1 cellular context compared by ENCODE assay signal in the genomic region with DNA sequence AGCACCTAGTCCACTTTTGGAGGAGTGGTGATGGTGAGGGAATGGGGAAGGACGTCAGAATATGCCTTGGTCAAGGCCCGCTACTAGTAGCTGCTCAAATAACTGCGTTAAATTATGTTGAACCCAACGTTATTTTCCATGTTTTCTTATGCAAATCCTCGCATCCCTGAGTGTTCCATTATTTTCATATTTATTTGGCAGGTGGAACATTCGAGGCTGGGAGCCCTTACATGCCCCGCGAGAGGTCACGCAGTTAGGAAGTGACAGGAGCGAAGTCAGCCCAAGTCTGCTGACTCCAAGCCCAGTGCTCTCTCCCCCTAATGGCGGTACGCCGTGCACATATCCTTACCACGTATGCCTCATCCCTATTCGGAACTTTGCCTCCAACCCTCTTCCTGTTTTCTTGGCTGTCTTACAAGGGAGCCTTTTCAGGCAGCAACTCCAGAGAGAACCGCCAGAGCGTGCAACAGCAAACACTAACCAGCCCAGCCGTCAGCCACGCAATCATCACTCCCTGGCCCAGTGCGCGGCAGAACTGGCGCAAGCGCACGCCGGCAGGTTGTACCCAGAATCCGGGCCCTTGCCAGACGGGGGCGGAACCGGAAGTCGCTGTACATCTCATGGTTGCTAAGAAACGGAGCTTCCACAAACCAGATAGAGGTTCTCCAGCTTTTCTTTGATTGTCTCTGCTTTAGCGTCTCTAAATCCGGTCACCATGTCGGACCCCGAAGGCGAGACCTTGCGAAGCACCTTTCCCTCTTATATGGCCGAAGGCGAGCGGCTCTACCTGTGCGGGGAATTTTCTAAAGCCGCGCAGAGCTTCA.
A peak's percentile ranks its signal among the peaks of the same experiment; 100 is the strongest.
TF ChIP-seq lines count a peak whose summit lies in the region.

A gene with protein sequence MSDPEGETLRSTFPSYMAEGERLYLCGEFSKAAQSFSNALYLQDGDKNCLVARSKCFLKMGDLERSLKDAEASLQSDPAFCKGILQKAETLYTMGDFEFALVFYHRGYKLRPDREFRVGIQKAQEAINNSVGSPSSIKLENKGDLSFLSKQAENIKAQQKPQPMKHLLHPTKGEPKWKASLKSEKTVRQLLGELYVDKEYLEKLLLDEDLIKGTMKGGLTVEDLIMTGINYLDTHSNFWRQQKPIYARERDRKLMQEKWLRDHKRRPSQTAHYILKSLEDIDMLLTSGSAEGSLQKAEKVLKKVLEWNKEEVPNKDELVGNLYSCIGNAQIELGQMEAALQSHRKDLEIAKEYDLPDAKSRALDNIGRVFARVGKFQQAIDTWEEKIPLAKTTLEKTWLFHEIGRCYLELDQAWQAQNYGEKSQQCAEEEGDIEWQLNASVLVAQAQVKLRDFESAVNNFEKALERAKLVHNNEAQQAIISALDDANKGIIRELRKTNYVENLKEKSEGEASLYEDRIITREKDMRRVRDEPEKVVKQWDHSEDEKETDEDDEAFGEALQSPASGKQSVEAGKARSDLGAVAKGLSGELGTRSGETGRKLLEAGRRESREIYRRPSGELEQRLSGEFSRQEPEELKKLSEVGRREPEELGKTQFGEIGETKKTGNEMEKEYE (plus strand): TSS at position 609 of the 824 bp plus-strand sequence. CDS start 107 bp downstream, at position 716.

TF ChIP-seq in K562, 482 proteins besides CTCF, POLR2A, EP300 and RAD21 (continued from another document and continues in another):
- TF ChIP-seq USF2 (CRISPR knock-in tag; IDR thresholded peaks at IDR 0.05) (no peak), CHD4 (IDR thresholded peaks at IDR 0.05; ENCODE audit: insufficient read depth, insufficient replicate concordance, low read depth, low read length, poor library complexity, severe bottlenecking) (peak; percentile 36), KDM2B (CRISPR knock-in tag; IDR thresholded peaks at IDR 0.05) (no peak), NR2C1 (IDR thresholded peaks at IDR 0.05) (no peak), NR2C1 (tag; IDR thresholded peaks at IDR 0.05) (no peak), LCOR (CRISPR knock-in tag; IDR thresholded peaks at IDR 0.05) (peak; percentile 51; the same call in 1 of the 2 replicates), ZNF197 (CRISPR knock-in tag; IDR thresholded peaks at IDR 0.05; ENCODE audit: low read depth) (no peak), TBL1XR1 (IDR thresholded peaks at IDR 0.05; ENCODE audit: low read length in 2 of 2) (0 out of 4 replicates have a peak, but pooled peaks of 1 of the 2 experiments have one; percentile 22), C11orf30 (IDR thresholded peaks at IDR 0.05; ENCODE audit: low read depth) (no peak), ILK (tag; IDR thresholded peaks at IDR 0.05; ENCODE audit: borderline replicate concordance, low read depth) (no peak), ARID3B (CRISPR knock-in tag; IDR thresholded peaks at IDR 0.05; ENCODE audit: borderline replicate concordance) (no peak), GABPA (tag; conservative IDR thresholded peaks at IDR 0.05; ENCODE audit: low read depth) (peak; percentile 92), FOXJ3 (CRISPR knock-in tag; IDR thresholded peaks at IDR 0.05) (no peak), ZNF217 (CRISPR knock-in tag; IDR thresholded peaks at IDR 0.05) (no peak), MEF2D (tag; conservative IDR thresholded peaks at IDR 0.05; ENCODE audit: low read depth) (no peak), TCF15 (CRISPR knock-in tag; IDR thresholded peaks at IDR 0.05) (no peak), ZNF121 (CRISPR knock-in tag; conservative IDR thresholded peaks at IDR 0.05) (no peak), KAT8 (IDR thresholded peaks at IDR 0.05; ENCODE audit: low read depth) (no peak), ARID4B (CRISPR knock-in tag; IDR thresholded peaks at IDR 0.05) (peak; percentile 36; the same call in 1 of the 2 replicates), TCFL5 (CRISPR knock-in tag; conservative IDR thresholded peaks at IDR 0.05) (no peak), SP1 (CRISPR knock-in tag; IDR thresholded peaks at IDR 0.05) (peak; percentile 61; the same call in 1 of the 2 replicates), HDAC2 (IDR thresholded peaks at IDR 0.05) (peak; percentile 84), ETS2 (tag; IDR thresholded peaks at IDR 0.05; ENCODE audit: borderline replicate concordance, poor library complexity, severe bottlenecking) (no peak), POLR2AphosphoS2 (IDR thresholded peaks at IDR 0.05; ENCODE audit: low read length) (no peak), TEAD2 (tag; IDR thresholded peaks at IDR 0.05) (no peak), RBM39 (optimal IDR thresholded peaks at IDR 0.05; ENCODE audit: low read depth, low read length) (no peak), MECOM (CRISPR knock-in tag; IDR thresholded peaks at IDR 0.05) (0 out of 2 replicates have a peak, but pooled peaks have one; percentile 15), LEF1 (IDR thresholded peaks at IDR 0.05) (no peak), FOXA3 (CRISPR knock-in tag; conservative IDR thresholded peaks at IDR 0.05 in 1 of 2, IDR thresholded peaks at IDR 0.05 in 1 of 2) (no peak), ZC3H8 (IDR thresholded peaks at IDR 0.05) (no peak), MBD2 (IDR thresholded peaks at IDR 0.05; ENCODE audit: borderline replicate concordance, low read depth) (no peak; the same call in 1 of the 2 replicates), SIN3A (IDR thresholded peaks at IDR 0.05; ENCODE audit: borderline replicate concordance in 2 of 2, control insufficient read depth in 1 of 2, low read depth in 2 of 2, low read length in 2 of 2) (peak; percentile 64 to 73; a peak in 2 of 4 replicates), ARID3A (IDR thresholded peaks at IDR 0.05; ENCODE audit: borderline replicate concordance, low read depth, low read length) (no peak), TAF7 (tag; IDR thresholded peaks at IDR 0.05) (no peak), PYGO2 (tag; IDR thresholded peaks at IDR 0.05) (no peak), SPI1 (IDR thresholded peaks at IDR 0.05; ENCODE audit: borderline replicate concordance, low read depth, low read length) (peak; percentile 95), TRIM28 (IDR thresholded peaks at IDR 0.05) (peak; percentile 86), IFI16 (CRISPR knock-in tag; IDR thresholded peaks at IDR 0.05) (no peak), POU5F1 (IDR thresholded peaks at IDR 0.05; ENCODE audit: borderline replicate concordance, low read depth, low read length, partially characterized antibody) (no peak), SP2 (IDR thresholded peaks at IDR 0.05; ENCODE audit: extremely low read depth, low read depth, low read length, poor library complexity, severe bottlenecking) (no peak), NUFIP1 (IDR thresholded peaks at IDR 0.05; ENCODE audit: partially characterized antibody) (peak; percentile 54), HCFC1 (IDR thresholded peaks at IDR 0.05; ENCODE audit: low read depth, low read length) (peak; percentile 49; the same call in 1 of the 2 replicates), HDAC6 (IDR thresholded peaks at IDR 0.05; ENCODE audit: low read depth, low read length) (no peak), NR0B1 (IDR thresholded peaks at IDR 0.05; ENCODE audit: partially characterized antibody) (no peak), KHSRP (IDR thresholded peaks at IDR 0.05) (no peak), CREBBP (IDR thresholded peaks at IDR 0.05; ENCODE audit: low read depth, low read length) (no peak), CCNT2 (IDR thresholded peaks at IDR 0.05; ENCODE audit: borderline replicate concordance, extremely low read depth, insufficient read length, low read depth, low read length) (peak; percentile 62), FOSL1 (tag; conservative IDR thresholded peaks at IDR 0.05) (no peak)
- TF ChIP-seq, protein P1, sequence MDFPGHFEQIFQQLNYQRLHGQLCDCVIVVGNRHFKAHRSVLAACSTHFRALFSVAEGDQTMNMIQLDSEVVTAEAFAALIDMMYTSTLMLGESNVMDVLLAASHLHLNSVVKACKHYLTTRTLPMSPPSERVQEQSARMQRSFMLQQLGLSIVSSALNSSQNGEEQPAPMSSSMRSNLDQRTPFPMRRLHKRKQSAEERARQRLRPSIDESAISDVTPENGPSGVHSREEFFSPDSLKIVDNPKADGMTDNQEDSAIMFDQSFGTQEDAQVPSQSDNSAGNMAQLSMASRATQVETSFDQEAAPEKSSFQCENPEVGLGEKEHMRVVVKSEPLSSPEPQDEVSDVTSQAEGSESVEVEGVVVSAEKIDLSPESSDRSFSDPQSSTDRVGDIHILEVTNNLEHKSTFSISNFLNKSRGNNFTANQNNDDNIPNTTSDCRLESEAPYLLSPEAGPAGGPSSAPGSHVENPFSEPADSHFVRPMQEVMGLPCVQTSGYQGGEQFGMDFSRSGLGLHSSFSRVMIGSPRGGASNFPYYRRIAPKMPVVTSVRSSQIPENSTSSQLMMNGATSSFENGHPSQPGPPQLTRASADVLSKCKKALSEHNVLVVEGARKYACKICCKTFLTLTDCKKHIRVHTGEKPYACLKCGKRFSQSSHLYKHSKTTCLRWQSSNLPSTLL (IDR thresholded peaks at IDR 0.05) = no peak
